In the genomic region with DNA sequence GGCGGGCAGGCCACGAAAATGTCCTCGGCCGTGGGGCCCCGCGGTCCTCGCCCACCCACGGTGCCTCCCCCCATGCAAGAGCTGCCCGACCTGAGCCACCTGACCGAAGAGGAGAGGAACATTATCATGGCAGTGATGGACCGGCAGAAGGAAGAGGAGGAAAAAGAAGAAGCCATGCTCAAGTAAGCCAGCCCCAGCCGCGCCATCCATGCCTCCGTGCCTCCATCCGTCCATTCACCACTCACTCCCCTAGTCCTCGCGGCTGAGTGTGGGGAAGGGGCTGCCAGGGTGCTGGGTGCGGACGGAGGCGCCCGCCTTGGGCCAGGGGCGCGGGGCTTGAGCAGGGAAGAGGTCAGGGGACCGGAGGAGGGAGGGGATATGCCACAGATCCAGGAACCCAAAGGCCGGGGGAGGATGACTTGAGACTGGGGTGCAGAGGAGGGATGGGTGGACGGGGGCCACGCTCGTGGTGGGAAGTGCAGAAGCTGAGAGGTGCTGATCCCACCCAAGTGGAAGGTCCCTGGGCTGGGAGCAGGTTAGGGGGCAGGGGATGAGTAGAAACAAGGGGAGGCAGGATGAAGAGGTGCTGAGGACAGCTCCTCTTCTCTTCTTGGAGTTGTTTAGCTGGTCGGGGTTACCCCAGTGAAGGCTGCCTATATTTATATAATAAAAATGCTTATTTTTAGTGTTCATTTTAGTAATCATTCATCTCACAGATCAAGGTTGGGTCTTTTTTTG, we compare ENCODE assay signal across 9 cellular contexts. TPM values are rescaled to one million over a fixed set of nuclear protein-coding genes. Genes with fewer than 3 reads are reported as not detected.
DNase-seq lines count a peak whose midpoint lies in the region; ATAC-seq and TF ChIP-seq lines count a peak whose summit lies in the region.
"Had no signal": no experiment of that assay in that cellular context is flagged by ENCODE, and none has a peak within 500 bp of the region (broad histone marks: within the 10 kb centered on the region; RNA-seq: fewer than 3 reads in every experiment).

No MANE protein-coding gene starts in this region.

- H3K9me3 Mint-ChIP-seq in chondrocyte (ENCODE audit: low read depth), result no peaks in the 10 kb centered on the region

- no peaks in the 10 kb centered on the region for H4K20me1 ChIP-seq in BLaER1 treated with 17β-estradiol and CSF1 and Interleukin-3, amounts not matched to agents 10 nM and 100 nM
- H4K20me1 ChIP-seq in osteoblast (ENCODE audit: insufficient read depth, low read length), result no peaks in the 10 kb centered on the region

- peak; percentile 48 for TF ChIP-seq CTCF in chondrocyte (IDR thresholded peaks at IDR 0.05)
- TF ChIP-seq CTCF in osteoblast (IDR thresholded peaks at IDR 0.05; ENCODE audit: extremely low read depth, low read depth, low read length), result no peak

- no peak overlapping the region for H3K27ac Mint-ChIP-seq in chondrocyte (ENCODE audit: unreplicated experiment)
- H3K27ac Mint-ChIP-seq: activated CD8-positive, alpha-beta T cell treated with anti-CD3 and anti-CD28 coated beads, Interleukin-2, amount 10 ng/mL, durations not matched to agents 7 days and 5 days had no signal

- H3K36me3 Mint-ChIP-seq in chondrocyte (ENCODE audit: low read depth), result peaks cover 2% of the 10 kb centered on the region

- no peaks in the 10 kb centered on the region for H3K79me2 ChIP-seq in osteoblast (ENCODE audit: insufficient read depth, low read length)

- peak overlapping the region; percentile 32 to 68 (median 56); a peak in 15 of 22 replicates for H3K9ac ChIP-seq in BLaER1 treated with 17β-estradiol and CSF1 and Interleukin-3, amounts not matched to agents 10 nM and 100 nM

- H3K27ac ChIP-seq in BLaER1 treated with 17β-estradiol and CSF1 and Interleukin-3, amounts not matched to agents 10 nM and 100 nM, result peak overlapping the region in 3 of 11 experiments; percentile 25 to 63 (median 32); a peak in 4 of 22 replicates
- no peak overlapping the region for H3K27ac ChIP-seq in osteoblast (ENCODE audit: low read depth, low read length)

- ATAC-seq in HG02763 (IDR thresholded peaks at IDR 0.05; ENCODE audit: unreplicated experiment) (peak; percentile 16), GM21786 (IDR thresholded peaks at IDR 0.05; ENCODE audit: unreplicated experiment) (no peak)

- peaks cover 64% of the 10 kb centered on the region for H3K27me3 Mint-ChIP-seq in chondrocyte (ENCODE audit: low read depth)

- no peaks in the 10 kb centered on the region; a peak in 1 of 22 replicates for H3K27me3 ChIP-seq in BLaER1 treated with 17β-estradiol and CSF1 and Interleukin-3, amounts not matched to agents 10 nM and 100 nM
- peaks cover 12% of the 10 kb centered on the region for H3K27me3 ChIP-seq in osteoblast (ENCODE audit: insufficient read depth, low read length)

- peak overlapping the region; percentile 46 for H3K4me3 Mint-ChIP-seq in chondrocyte (ENCODE audit: unreplicated experiment)
- H3K4me3 Mint-ChIP-seq: activated CD8-positive, alpha-beta T cell treated with anti-CD3 and anti-CD28 coated beads, Interleukin-2, amount 10 ng/mL, durations not matched to agents 7 days and 5 days had no signal

- no peak overlapping the region for H2AFZ ChIP-seq in osteoblast (ENCODE audit: low read length)

- peak overlapping the region; percentile 50 to 70 (median 58) for H3K4me3 ChIP-seq in BLaER1 treated with 17β-estradiol and CSF1 and Interleukin-3, amounts not matched to agents 10 nM and 100 nM
- H3K4me3 ChIP-seq in osteoblast (ENCODE audit: insufficient read depth, low read length), result peak overlapping the region; percentile 59

- H3K9me3 ChIP-seq in BLaER1 treated with 17β-estradiol and CSF1 and Interleukin-3, amounts not matched to agents 10 nM and 100 nM (replicated peaks in 1 of 11), result peaks cover 0 to 5% (median 0%) of the 10 kb centered on the region in 11 experiments; a peak in 1 of 22 replicates
- no peaks in the 10 kb centered on the region for H3K9me3 ChIP-seq in osteoblast (ENCODE audit: low read depth, low read length)

- peak overlapping the region; percentile 57 to 86 (median 77) for H3K4me2 ChIP-seq in BLaER1 treated with 17β-estradiol and CSF1 and Interleukin-3, amounts not matched to agents 10 nM and 100 nM
- peak overlapping the region; percentile 61 for H3K4me2 ChIP-seq in osteoblast (ENCODE audit: insufficient read depth, low read length)

- H3K4me1 ChIP-seq in BLaER1 treated with 17β-estradiol and CSF1 and Interleukin-3, amounts not matched to agents 10 nM and 100 nM, result peaks cover 0 to 41% (median 5%) of the 10 kb centered on the region in 10 experiments; a peak in 10 of 20 replicates
- no peaks in the 10 kb centered on the region for H3K4me1 ChIP-seq in osteoblast (ENCODE audit: insufficient read depth, low read length)

- H3K36me3 ChIP-seq in BLaER1 treated with 17β-estradiol and CSF1 and Interleukin-3, amounts not matched to agents 10 nM and 100 nM, result no peaks in the 10 kb centered on the region
- no peaks in the 10 kb centered on the region for H3K36me3 ChIP-seq in osteoblast (ENCODE audit: insufficient read depth, low read length)

- DNase-seq in chondrocyte (ENCODE audit: low spot score) (no peak), osteoblast (ENCODE audit: insufficient read length, low spot score, missing footprints) (peak; percentile 62), activated gamma-delta T cell treated with Interleukin-2 at 50 U/mL for 16 hours (no peak), NCI-H1105 (lab: John Stamatoyannopoulos, UW) (no peak), mucosa of gallbladder (ENCODE audit: low spot score) (no peak)
- DNase-seq: activated CD8-positive, alpha-beta T cell treated with anti-CD3 and anti-CD28 coated beads, Interleukin-2, amount 10 ng/mL, durations not matched to agents 7 days and 5 days had no signal

- H3K4me1 Mint-ChIP-seq in chondrocyte (ENCODE audit: low read depth), result peaks cover 6% of the 10 kb centered on the region

RNA-seq across cellular contexts. Expression of gene RIMS1, which starts 0.8 kb away (rescaled TPM):
- total RNA-seq in chondrocyte, result 5.7 to 16.6 TPM (median 6.6 TPM) in 3 replicates
- total RNA-seq in osteoblast, result 8.3 and 13.4 TPM in 2 replicates
- 22.2 TPM for total RNA-seq in mucosa of gallbladder
- total RNA-seq: activated CD8-positive, alpha-beta T cell treated with anti-CD3 and anti-CD28 coated beads, Interleukin-2, amount 10 ng/mL, durations not matched to agents 7 days and 5 days had no signal
